ENCODE assay signal across 1 cellular context in the genomic region with DNA sequence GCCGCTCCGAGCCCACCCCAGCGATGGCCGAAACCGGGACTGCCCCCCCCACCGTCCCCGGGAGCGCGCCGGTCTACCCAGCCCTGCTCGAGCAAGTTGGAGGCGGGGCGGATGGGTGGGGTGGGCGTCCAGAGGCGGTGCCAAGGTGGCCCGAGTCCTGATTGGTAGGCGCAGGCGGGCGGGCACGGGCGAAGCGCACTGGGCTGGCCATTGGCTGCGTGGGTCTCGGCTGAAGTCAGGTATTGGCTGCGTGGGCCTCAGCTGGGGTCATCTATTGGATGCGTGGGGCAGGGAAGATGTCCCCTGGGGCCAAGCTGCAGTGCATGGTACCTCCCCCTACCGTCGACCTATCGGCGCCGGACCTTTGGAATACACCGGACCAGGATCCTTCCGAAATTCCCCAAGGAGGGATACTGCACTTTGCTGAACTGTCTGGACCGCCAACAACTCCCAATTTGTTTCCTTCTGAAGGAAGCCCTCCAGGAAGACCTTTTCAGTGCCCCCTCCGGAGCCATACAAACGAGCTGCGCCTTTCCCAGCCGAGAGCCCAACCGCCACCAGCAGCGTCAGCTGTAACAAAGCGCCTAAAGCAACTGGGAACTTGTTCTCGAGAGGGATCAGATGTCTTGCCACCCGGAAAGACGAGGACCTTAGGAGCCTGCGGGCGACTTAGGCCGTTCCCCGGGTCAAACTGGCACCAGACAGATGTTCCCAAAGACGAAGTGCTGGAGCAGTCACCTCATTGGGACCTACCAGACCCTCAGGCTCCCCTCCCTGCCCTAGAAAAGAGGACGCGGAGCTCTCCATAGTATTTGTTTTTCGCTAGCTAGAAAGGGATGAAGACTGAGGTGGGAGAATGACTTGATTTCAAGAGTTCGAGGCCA.
TF ChIP-seq lines count a peak whose summit lies in the region.

A gene with protein sequence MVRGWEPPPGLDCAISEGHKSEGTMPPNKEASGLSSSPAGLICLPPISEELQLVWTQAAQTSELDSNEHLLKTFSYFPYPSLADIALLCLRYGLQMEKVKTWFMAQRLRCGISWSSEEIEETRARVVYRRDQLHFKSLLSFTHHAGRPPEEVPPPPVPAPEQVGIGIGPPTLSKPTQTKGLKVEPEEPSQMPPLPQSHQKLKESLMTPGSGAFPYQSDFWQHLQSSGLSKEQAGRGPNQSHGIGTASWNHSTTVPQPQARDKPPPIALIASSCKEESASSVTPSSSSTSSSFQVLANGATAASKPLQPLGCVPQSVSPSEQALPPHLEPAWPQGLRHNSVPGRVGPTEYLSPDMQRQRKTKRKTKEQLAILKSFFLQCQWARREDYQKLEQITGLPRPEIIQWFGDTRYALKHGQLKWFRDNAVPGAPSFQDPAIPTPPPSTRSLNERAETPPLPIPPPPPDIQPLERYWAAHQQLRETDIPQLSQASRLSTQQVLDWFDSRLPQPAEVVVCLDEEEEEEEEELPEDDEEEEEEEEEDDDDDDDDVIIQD (minus strand): TSS at position 113 of the 884 bp plus-strand sequence. CDS start 180 bp downstream, outside the sequence.

TF ChIP-seq in WTC11, 78 proteins besides CTCF, POLR2A, EP300 and RAD21 (continued from another document and continues in another):
- TF ChIP-seq, protein P1, sequence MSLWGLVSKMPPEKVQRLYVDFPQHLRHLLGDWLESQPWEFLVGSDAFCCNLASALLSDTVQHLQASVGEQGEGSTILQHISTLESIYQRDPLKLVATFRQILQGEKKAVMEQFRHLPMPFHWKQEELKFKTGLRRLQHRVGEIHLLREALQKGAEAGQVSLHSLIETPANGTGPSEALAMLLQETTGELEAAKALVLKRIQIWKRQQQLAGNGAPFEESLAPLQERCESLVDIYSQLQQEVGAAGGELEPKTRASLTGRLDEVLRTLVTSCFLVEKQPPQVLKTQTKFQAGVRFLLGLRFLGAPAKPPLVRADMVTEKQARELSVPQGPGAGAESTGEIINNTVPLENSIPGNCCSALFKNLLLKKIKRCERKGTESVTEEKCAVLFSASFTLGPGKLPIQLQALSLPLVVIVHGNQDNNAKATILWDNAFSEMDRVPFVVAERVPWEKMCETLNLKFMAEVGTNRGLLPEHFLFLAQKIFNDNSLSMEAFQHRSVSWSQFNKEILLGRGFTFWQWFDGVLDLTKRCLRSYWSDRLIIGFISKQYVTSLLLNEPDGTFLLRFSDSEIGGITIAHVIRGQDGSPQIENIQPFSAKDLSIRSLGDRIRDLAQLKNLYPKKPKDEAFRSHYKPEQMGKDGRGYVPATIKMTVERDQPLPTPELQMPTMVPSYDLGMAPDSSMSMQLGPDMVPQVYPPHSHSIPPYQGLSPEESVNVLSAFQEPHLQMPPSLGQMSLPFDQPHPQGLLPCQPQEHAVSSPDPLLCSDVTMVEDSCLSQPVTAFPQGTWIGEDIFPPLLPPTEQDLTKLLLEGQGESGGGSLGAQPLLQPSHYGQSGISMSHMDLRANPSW (CRISPR knock-in tag; conservative IDR thresholded peaks at IDR 0.05; ENCODE audit: low read depth), result no peak
- TF ChIP-seq, protein P2, sequence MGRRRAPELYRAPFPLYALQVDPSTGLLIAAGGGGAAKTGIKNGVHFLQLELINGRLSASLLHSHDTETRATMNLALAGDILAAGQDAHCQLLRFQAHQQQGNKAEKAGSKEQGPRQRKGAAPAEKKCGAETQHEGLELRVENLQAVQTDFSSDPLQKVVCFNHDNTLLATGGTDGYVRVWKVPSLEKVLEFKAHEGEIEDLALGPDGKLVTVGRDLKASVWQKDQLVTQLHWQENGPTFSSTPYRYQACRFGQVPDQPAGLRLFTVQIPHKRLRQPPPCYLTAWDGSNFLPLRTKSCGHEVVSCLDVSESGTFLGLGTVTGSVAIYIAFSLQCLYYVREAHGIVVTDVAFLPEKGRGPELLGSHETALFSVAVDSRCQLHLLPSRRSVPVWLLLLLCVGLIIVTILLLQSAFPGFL (CRISPR knock-in tag; IDR thresholded peaks at IDR 0.05; ENCODE audit: borderline replicate concordance), result no peak; the same call in 1 of the 2 replicates
- TF ChIP-seq EMX1 (CRISPR knock-in tag; IDR thresholded peaks at IDR 0.05) (no peak), ATF1 (CRISPR knock-in tag; IDR thresholded peaks at IDR 0.05) (no peak), ZNF121 (CRISPR knock-in tag; IDR thresholded peaks at IDR 0.05) (0 out of 2 replicates have a peak, but pooled peaks have one; percentile 10), RORB (CRISPR knock-in tag; IDR thresholded peaks at IDR 0.05) (no peak), MXD4 (CRISPR knock-in tag; IDR thresholded peaks at IDR 0.05; ENCODE audit: borderline replicate concordance) (no peak), NFYB (CRISPR knock-in tag; conservative IDR thresholded peaks at IDR 0.05; ENCODE audit: low read depth) (peak; percentile 98), CBFB (CRISPR knock-in tag; IDR thresholded peaks at IDR 0.05; ENCODE audit: low read depth) (no peak), JUN (CRISPR knock-in tag; IDR thresholded peaks at IDR 0.05) (no peak), NFE2L1 (CRISPR knock-in tag; IDR thresholded peaks at IDR 0.05) (no peak; the same call in 1 of the 2 replicates), ZNF423 (CRISPR knock-in tag; IDR thresholded peaks at IDR 0.05) (no peak), HMGA2 (CRISPR knock-in tag; IDR thresholded peaks at IDR 0.05) (no peak), SMAD3 (CRISPR knock-in tag; IDR thresholded peaks at IDR 0.05; ENCODE audit: borderline replicate concordance) (no peak), NR3C1 (CRISPR knock-in tag; conservative IDR thresholded peaks at IDR 0.05; ENCODE audit: low read depth) (no peak), KAT7 (CRISPR knock-in tag; IDR thresholded peaks at IDR 0.05; ENCODE audit: borderline replicate concordance) (no peak), ZNF232 (CRISPR knock-in tag; IDR thresholded peaks at IDR 0.05) (0 out of 2 replicates have a peak, but pooled peaks have one; percentile 61), IRF2 (CRISPR knock-in tag; IDR thresholded peaks at IDR 0.05; ENCODE audit: borderline replicate concordance, low read depth) (no peak), GABPB1 (CRISPR knock-in tag; IDR thresholded peaks at IDR 0.05) (peak; percentile 69), ZNF263 (CRISPR knock-in tag; IDR thresholded peaks at IDR 0.05; ENCODE audit: low read depth) (no peak), ZNF671 (CRISPR knock-in tag; IDR thresholded peaks at IDR 0.05) (no peak)
- TF ChIP-seq, protein P3, sequence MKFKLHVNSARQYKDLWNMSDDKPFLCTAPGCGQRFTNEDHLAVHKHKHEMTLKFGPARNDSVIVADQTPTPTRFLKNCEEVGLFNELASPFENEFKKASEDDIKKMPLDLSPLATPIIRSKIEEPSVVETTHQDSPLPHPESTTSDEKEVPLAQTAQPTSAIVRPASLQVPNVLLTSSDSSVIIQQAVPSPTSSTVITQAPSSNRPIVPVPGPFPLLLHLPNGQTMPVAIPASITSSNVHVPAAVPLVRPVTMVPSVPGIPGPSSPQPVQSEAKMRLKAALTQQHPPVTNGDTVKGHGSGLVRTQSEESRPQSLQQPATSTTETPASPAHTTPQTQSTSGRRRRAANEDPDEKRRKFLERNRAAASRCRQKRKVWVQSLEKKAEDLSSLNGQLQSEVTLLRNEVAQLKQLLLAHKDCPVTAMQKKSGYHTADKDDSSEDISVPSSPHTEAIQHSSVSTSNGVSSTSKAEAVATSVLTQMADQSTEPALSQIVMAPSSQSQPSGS (CRISPR knock-in tag; IDR thresholded peaks at IDR 0.05; ENCODE audit: borderline replicate concordance, low read depth), result no peak
- TF ChIP-seq, protein P4, sequence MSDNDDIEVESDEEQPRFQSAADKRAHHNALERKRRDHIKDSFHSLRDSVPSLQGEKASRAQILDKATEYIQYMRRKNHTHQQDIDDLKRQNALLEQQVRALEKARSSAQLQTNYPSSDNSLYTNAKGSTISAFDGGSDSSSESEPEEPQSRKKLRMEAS (CRISPR knock-in tag; IDR thresholded peaks at IDR 0.05), result peak; percentile 64
- TF ChIP-seq, protein P5, sequence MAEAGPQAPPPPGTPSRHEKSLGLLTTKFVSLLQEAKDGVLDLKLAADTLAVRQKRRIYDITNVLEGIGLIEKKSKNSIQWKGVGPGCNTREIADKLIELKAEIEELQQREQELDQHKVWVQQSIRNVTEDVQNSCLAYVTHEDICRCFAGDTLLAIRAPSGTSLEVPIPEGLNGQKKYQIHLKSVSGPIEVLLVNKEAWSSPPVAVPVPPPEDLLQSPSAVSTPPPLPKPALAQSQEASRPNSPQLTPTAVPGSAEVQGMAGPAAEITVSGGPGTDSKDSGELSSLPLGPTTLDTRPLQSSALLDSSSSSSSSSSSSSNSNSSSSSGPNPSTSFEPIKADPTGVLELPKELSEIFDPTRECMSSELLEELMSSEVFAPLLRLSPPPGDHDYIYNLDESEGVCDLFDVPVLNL (CRISPR knock-in tag; IDR thresholded peaks at IDR 0.05; ENCODE audit: borderline replicate concordance, low read depth), result no peak
- TF ChIP-seq, protein P6, sequence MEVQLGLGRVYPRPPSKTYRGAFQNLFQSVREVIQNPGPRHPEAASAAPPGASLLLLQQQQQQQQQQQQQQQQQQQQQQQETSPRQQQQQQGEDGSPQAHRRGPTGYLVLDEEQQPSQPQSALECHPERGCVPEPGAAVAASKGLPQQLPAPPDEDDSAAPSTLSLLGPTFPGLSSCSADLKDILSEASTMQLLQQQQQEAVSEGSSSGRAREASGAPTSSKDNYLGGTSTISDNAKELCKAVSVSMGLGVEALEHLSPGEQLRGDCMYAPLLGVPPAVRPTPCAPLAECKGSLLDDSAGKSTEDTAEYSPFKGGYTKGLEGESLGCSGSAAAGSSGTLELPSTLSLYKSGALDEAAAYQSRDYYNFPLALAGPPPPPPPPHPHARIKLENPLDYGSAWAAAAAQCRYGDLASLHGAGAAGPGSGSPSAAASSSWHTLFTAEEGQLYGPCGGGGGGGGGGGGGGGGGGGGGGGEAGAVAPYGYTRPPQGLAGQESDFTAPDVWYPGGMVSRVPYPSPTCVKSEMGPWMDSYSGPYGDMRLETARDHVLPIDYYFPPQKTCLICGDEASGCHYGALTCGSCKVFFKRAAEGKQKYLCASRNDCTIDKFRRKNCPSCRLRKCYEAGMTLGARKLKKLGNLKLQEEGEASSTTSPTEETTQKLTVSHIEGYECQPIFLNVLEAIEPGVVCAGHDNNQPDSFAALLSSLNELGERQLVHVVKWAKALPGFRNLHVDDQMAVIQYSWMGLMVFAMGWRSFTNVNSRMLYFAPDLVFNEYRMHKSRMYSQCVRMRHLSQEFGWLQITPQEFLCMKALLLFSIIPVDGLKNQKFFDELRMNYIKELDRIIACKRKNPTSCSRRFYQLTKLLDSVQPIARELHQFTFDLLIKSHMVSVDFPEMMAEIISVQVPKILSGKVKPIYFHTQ (CRISPR knock-in tag; IDR thresholded peaks at IDR 0.05), result no peak
- TF ChIP-seq, protein P7, sequence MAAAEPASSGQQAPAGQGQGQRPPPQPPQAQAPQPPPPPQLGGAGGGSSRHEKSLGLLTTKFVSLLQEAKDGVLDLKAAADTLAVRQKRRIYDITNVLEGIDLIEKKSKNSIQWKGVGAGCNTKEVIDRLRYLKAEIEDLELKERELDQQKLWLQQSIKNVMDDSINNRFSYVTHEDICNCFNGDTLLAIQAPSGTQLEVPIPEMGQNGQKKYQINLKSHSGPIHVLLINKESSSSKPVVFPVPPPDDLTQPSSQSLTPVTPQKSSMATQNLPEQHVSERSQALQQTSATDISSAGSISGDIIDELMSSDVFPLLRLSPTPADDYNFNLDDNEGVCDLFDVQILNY (CRISPR knock-in tag; IDR thresholded peaks at IDR 0.05), result 0 out of 2 replicates have a peak, but pooled peaks have one; percentile 41
- TF ChIP-seq, protein P8, sequence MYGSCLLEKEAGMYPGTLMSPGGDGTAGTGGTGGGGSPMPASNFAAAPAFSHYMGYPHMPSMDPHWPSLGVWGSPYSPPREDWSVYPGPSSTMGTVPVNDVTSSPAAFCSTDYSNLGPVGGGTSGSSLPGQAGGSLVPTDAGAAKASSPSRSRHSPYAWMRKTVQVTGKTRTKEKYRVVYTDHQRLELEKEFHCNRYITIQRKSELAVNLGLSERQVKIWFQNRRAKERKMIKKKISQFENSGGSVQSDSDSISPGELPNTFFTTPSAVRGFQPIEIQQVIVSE (CRISPR knock-in tag; IDR thresholded peaks at IDR 0.05; ENCODE audit: borderline replicate concordance), result no peak
- TF ChIP-seq, protein P9, sequence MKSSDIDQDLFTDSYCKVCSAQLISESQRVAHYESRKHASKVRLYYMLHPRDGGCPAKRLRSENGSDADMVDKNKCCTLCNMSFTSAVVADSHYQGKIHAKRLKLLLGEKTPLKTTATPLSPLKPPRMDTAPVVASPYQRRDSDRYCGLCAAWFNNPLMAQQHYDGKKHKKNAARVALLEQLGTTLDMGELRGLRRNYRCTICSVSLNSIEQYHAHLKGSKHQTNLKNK (CRISPR knock-in tag; IDR thresholded peaks at IDR 0.05), result no peak
- TF ChIP-seq, protein P10, sequence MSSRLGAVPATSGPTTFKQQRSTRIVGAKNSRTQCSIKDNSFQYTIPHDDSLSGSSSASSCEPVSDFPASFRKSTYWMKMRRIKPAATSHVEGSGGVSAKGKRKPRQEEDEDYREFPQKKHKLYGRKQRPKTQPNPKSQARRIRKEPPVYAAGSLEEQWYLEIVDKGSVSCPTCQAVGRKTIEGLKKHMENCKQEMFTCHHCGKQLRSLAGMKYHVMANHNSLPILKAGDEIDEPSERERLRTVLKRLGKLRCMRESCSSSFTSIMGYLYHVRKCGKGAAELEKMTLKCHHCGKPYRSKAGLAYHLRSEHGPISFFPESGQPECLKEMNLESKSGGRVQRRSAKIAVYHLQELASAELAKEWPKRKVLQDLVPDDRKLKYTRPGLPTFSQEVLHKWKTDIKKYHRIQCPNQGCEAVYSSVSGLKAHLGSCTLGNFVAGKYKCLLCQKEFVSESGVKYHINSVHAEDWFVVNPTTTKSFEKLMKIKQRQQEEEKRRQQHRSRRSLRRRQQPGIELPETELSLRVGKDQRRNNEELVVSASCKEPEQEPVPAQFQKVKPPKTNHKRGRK (CRISPR knock-in tag; IDR thresholded peaks at IDR 0.05; ENCODE audit: borderline replicate concordance), result no peak
- TF ChIP-seq, protein P11, sequence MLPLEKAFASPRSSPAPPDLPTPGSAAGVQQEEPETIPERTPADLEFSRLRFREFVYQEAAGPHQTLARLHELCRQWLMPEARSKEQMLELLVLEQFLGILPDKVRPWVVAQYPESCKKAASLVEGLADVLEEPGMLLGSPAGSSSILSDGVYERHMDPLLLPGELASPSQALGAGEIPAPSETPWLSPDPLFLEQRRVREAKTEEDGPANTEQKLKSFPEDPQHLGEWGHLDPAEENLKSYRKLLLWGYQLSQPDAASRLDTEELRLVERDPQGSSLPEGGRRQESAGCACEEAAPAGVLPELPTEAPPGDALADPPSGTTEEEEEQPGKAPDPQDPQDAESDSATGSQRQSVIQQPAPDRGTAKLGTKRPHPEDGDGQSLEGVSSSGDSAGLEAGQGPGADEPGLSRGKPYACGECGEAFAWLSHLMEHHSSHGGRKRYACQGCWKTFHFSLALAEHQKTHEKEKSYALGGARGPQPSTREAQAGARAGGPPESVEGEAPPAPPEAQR (CRISPR knock-in tag; IDR thresholded peaks at IDR 0.05), result no peak
